ENCODE assay signal across 24 cellular contexts in the genomic region with DNA sequence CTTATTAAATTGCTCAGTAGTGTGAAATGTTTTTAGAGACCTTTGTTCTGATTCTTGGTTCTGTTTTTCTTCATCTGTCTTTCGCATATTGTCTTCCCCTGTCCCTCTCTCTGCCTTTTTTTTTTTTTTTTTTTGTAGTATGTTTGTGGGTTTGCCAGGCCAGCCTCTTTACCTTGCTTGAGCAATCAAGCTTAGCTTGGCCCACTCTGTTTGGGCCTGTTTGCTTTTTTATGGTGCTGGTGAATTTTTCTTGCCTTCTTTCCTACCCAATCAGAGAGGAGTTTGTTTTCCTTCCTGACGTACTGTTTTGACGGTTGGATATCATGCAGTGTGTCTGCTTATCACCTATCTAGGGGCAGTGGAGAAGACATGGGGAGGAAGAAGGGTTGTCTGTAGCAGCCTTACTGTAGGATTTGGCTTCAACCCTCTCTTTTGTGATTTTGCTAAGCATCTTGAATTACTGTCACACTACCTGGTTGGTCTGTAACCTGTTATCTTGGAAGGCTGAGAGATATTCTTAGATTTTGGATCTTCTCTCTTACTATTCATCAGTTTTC.
A peak's percentile ranks its signal among the peaks of the same experiment; 100 is the strongest.
DNase-seq lines count a peak whose midpoint lies in the region; ATAC-seq and TF ChIP-seq lines count a peak whose summit lies in the region.
"Had no signal": no experiment of that assay in that cellular context is flagged by ENCODE, and none has a peak within 500 bp of the region (broad histone marks: within the 10 kb centered on the region; RNA-seq: fewer than 3 reads in every experiment).

No MANE protein-coding gene starts in this region.

- DNase-seq in GM12865 (ENCODE audit: low read depth) (peak; percentile 30), NCI-H2029 (lab: John Stamatoyannopoulos, UW) (peak; percentile 75), naive B cell (peak; percentile 7), DMS53 (lab: John Stamatoyannopoulos, UW) (no peak), NCI-H69 (lab: John Stamatoyannopoulos, UW) (no peak), GM23248 (no peak)
- DNase-seq: activated CD8-positive, alpha-beta T cell treated with anti-CD3 and anti-CD28 coated beads for 36 hours; activated naive CD4-positive, alpha-beta T cell treated with anti-CD3 and anti-CD28 coated beads, Interleukin-2, amount 10 ng/mL, durations not matched to agents 7 days and 5 days; activated T-cell treated with anti-CD3 and anti-CD28 coated beads, Interleukin-2, amount 50 U/mL, for 1 hour; effector CD4-positive, alpha-beta T cell; H9; NCI-H1092; posterior cingulate gyrus; stimulated activated naive CD8-positive, alpha-beta T cell treated with anti-CD3 and anti-CD28 coated beads, Interleukin-15, amount 100 ng/mL, for 72 hours; upper lobe of right lung had no signal

- H3K9me3 ChIP-seq in GM23248 (ENCODE audit: low read depth), result no peaks in the 10 kb centered on the region
- H3K9me3 ChIP-seq: A549, ascending aorta, upper lobe of right lung had no signal

- no peaks in the 10 kb centered on the region for H3K9me3 Mint-ChIP-seq in naive B cell
- H3K9me3 Mint-ChIP-seq: activated CD8-positive, alpha-beta T cell treated with anti-CD3 and anti-CD28 coated beads for 36 hours; activated naive CD4-positive, alpha-beta T cell treated with anti-CD3 and anti-CD28 coated beads, Interleukin-2, amount 10 ng/mL, durations not matched to agents 7 days and 5 days; H9; natural killer cell treated with Interleukin-12 subunit alpha and Interleukin-12 subunit beta and Interleukin-15 and Interleukin-18, amount 100 ng/mL, for 72 hours; stimulated activated naive CD8-positive, alpha-beta T cell treated with anti-CD3 and anti-CD28 coated beads, Interleukin-15, amount 100 ng/mL, for 72 hours; T-helper 2 cell treated with Interferon-gamma antibody and Interleukin-4, amounts not matched to agents 5 μg/mL and 100 μg/mL, for 36 hours had no signal

- H3K27ac ChIP-seq in GM23248, result no peak overlapping the region
- H3K27ac ChIP-seq: A549, ascending aorta, C4-2B, KMS-11, upper lobe of right lung had no signal

- in situ Hi-C loops in GM23248 (cut with MboI), result no loop called here

- no peaks in the 10 kb centered on the region for H3K36me3 ChIP-seq in GM23248 (ENCODE audit: low read depth)
- H3K36me3 ChIP-seq: ascending aorta, upper lobe of right lung had no signal

- H3K9me2 ChIP-seq in GM23248 (ENCODE audit: insufficient read depth), result no peaks in the 10 kb centered on the region

- H4K20me1 ChIP-seq in GM23248 (ENCODE audit: insufficient read depth), result no peaks in the 10 kb centered on the region

- ATAC-seq in GM21423 (IDR thresholded peaks at IDR 0.05; ENCODE audit: unreplicated experiment) (peak; percentile 40), naive B cell (ENCODE audit: low read depth in 2 of 2) (peak; percentile 78 to 86), HG03439 (IDR thresholded peaks at IDR 0.05; ENCODE audit: unreplicated experiment) (no peak)
- ATAC-seq: A549; activated CD8-positive, alpha-beta T cell treated with anti-CD3 and anti-CD28 coated beads for 36 hours; natural killer cell treated with Interleukin-12 subunit alpha and Interleukin-12 subunit beta and Interleukin-15 and Interleukin-18, amount 100 ng/mL, for 72 hours; stimulated activated naive CD8-positive, alpha-beta T cell treated with anti-CD3 and anti-CD28 coated beads, Interleukin-15, amount 100 ng/mL, for 72 hours; WTC11 had no signal

- H3K27ac Mint-ChIP-seq in naive B cell, result peak overlapping the region in 4 of 6 donors; percentile 79 to 93 (median 82)
- H3K27ac Mint-ChIP-seq: activated CD8-positive, alpha-beta T cell treated with anti-CD3 and anti-CD28 coated beads for 36 hours; activated naive CD4-positive, alpha-beta T cell treated with anti-CD3 and anti-CD28 coated beads, Interleukin-2, amount 10 ng/mL, durations not matched to agents 7 days and 5 days; H9; natural killer cell treated with Interleukin-12 subunit alpha and Interleukin-12 subunit beta and Interleukin-15 and Interleukin-18, amount 100 ng/mL, for 72 hours; T-helper 2 cell treated with Interferon-gamma antibody and Interleukin-4, amounts not matched to agents 5 μg/mL and 100 μg/mL, for 36 hours; WTC11 had no signal

- H3K27me3 Mint-ChIP-seq in naive B cell, result no peaks in the 10 kb centered on the region
- H3K27me3 Mint-ChIP-seq: activated CD8-positive, alpha-beta T cell treated with anti-CD3 and anti-CD28 coated beads for 36 hours; activated naive CD4-positive, alpha-beta T cell treated with anti-CD3 and anti-CD28 coated beads, Interleukin-2, amount 10 ng/mL, durations not matched to agents 7 days and 5 days; natural killer cell treated with Interleukin-12 subunit alpha and Interleukin-12 subunit beta and Interleukin-15 and Interleukin-18, amount 100 ng/mL, for 72 hours; stimulated activated naive CD8-positive, alpha-beta T cell treated with anti-CD3 and anti-CD28 coated beads, Interleukin-15, amount 100 ng/mL, for 72 hours had no signal

- no peak overlapping the region for H3K9ac ChIP-seq in GM23248
- H3K9ac ChIP-seq: KMS-11 had no signal

- no peak overlapping the region for H2AFZ ChIP-seq in GM23248

- peaks cover 13% of the 10 kb centered on the region for H3F3A ChIP-seq in GM23248 (ENCODE audit: insufficient read depth)

- H3K4me3 Mint-ChIP-seq in naive B cell, result peak overlapping the region in 6 of 8 donors; percentile 2 to 76 (median 42)
- H3K4me3 Mint-ChIP-seq: activated CD8-positive, alpha-beta T cell treated with anti-CD3 and anti-CD28 coated beads for 36 hours; activated naive CD4-positive, alpha-beta T cell treated with anti-CD3 and anti-CD28 coated beads, Interleukin-2, amount 10 ng/mL, durations not matched to agents 7 days and 5 days; H9; natural killer cell treated with Interleukin-12 subunit alpha and Interleukin-12 subunit beta and Interleukin-15 and Interleukin-18, amount 100 ng/mL, for 72 hours; stimulated activated naive CD8-positive, alpha-beta T cell treated with anti-CD3 and anti-CD28 coated beads, Interleukin-15, amount 100 ng/mL, for 72 hours; T-helper 2 cell treated with Interferon-gamma antibody and Interleukin-4, amounts not matched to agents 5 μg/mL and 100 μg/mL, for 36 hours; WTC11 had no signal

- peaks cover 0 to 4% of the 10 kb centered on the region in 2 donors for H3K36me3 Mint-ChIP-seq in naive B cell
- H3K36me3 Mint-ChIP-seq: activated naive CD4-positive, alpha-beta T cell treated with anti-CD3 and anti-CD28 coated beads, Interleukin-2, amount 10 ng/mL, durations not matched to agents 7 days and 5 days; natural killer cell treated with Interleukin-12 subunit alpha and Interleukin-12 subunit beta and Interleukin-15 and Interleukin-18, amount 100 ng/mL, for 72 hours had no signal

- peaks cover 29 to 33% (median 31%) of the 10 kb centered on the region in 3 donors for H3K4me1 Mint-ChIP-seq in naive B cell

- H3K27me3 ChIP-seq in GM23248 (replicated peaks; ENCODE audit: insufficient read depth), result no peaks in the 10 kb centered on the region
- H3K27me3 ChIP-seq: ascending aorta, upper lobe of right lung had no signal

- 97 to 100% methylated on average over 3 of the region's 3 CpGs for WGBS in GM23248 (ENCODE audit: low coverage in 1 of 2, low lambda C conversion rate in 2 of 2, missing lambda C conversion rate in 2 of 2), 2 experiments

- H3K79me2 ChIP-seq in GM23248 (ENCODE audit: insufficient read depth), result no peaks in the 10 kb centered on the region

- H3K4me3 ChIP-seq in GM12865 (ENCODE audit: low read depth, low read length) (no peak overlapping the region), GM23248 (no peak overlapping the region)
- H3K4me3 ChIP-seq: A549, ascending aorta, upper lobe of right lung had no signal

- peaks cover 18% of the 10 kb centered on the region for H3K4me1 ChIP-seq in GM23248 (ENCODE audit: insufficient read depth)
- H3K4me1 ChIP-seq: A549, ascending aorta had no signal

- no peak for TF ChIP-seq CTCF in GM12865 (IDR thresholded peaks at IDR 0.05; ENCODE audit: insufficient read depth, low read depth, low read length, missing control alignments)

- H3K4me2 ChIP-seq in GM23248 (ENCODE audit: unreplicated experiment), result no peak overlapping the region
- H3K4me2 ChIP-seq: A549, KMS-11 had no signal

Comparison
In these comparisons a context has a peak if more than half of its experiments do, and no peak if none do; other contexts are left out.
1. DNase-seq: peak in GM12865 (single experiment), NCI-H2029 (single experiment) and naive B cell (single experiment); none in DMS53 (single experiment), NCI-H69 (single experiment) and GM23248 (single experiment).